ENCODE assay signal across 12 cellular contexts in the genomic region with DNA sequence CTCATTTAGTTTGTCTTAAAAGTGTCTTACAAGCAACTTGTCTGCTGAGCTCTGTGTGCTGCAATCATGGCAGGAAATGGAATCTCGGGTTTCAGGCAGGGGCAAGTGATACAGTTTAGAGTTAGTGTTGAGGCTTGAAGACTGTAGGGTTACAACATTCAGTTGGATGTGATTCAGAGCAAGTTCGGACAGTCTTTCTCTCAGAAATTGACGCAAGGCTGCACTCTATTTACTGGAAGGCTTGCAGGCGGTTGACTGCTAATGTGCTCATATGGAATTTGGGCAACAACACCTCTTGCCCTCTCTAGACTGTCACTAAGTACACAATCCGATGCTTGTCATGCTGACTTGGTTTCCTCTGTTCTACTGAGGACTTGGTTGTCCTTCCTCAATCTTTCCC.
DNase-seq lines count a peak whose midpoint lies in the region; ATAC-seq and TF ChIP-seq lines count a peak whose summit lies in the region.
"Had no signal": no experiment of that assay in that cellular context is flagged by ENCODE, and none has a peak within 500 bp of the region (broad histone marks: within the 10 kb centered on the region; RNA-seq: fewer than 3 reads in every experiment).

No MANE protein-coding gene starts in this region.

- no peak for ATAC-seq in GM18511 (IDR thresholded peaks at IDR 0.05; ENCODE audit: unreplicated experiment)
- ATAC-seq in HG02970 (IDR thresholded peaks at IDR 0.05; ENCODE audit: low FRiP score, unreplicated experiment): no peak
- ATAC-seq in HG03460 (IDR thresholded peaks at IDR 0.05; ENCODE audit: unreplicated experiment): no peak
- no peak for ATAC-seq in stimulated activated naive CD8-positive, alpha-beta T cell treated with anti-CD3 and anti-CD28 coated beads, Interleukin-15, amount 100 ng/mL, for 72 hours
- ATAC-seq: activated T-helper 17 cell treated with anti-CD3 and anti-CD28 coated beads, Interleukin-2, amount 50 U/mL, for 72 hours had no signal

- no peak overlapping the region for H3K4me3 ChIP-seq in epithelial cell of esophagus (ENCODE audit: low read length)

- no peak overlapping the region for H3K4me3 Mint-ChIP-seq in nephron progenitor cell
- H3K4me3 Mint-ChIP-seq in stimulated activated naive CD8-positive, alpha-beta T cell treated with anti-CD3 and anti-CD28 coated beads, Interleukin-15, amount 100 ng/mL, for 72 hours: no peak overlapping the region
- H3K4me3 Mint-ChIP-seq: activated CD4-positive, alpha-beta T cell treated with anti-CD3 and anti-CD28 coated beads, Interleukin-2, amount 10 ng/mL, durations not matched to agents 24 days and 14 days; activated T-helper 17 cell treated with anti-CD3 and anti-CD28 coated beads, Interleukin-2, amount 50 U/mL, for 72 hours; CD4-positive, CD25-positive, alpha-beta regulatory T cell had no signal

- TF ChIP-seq CTCF in AG09319 (IDR thresholded peaks at IDR 0.05; ENCODE audit: low read depth, low read length): no peak
- no peak for TF ChIP-seq CTCF in epithelial cell of esophagus (IDR thresholded peaks at IDR 0.05; ENCODE audit: insufficient read depth, low read depth, low read length, missing control alignments)
- TF ChIP-seq CTCF in nephron progenitor cell (IDR thresholded peaks at IDR 0.05): no peak

- peaks cover 39% of the 10 kb centered on the region for H3K4me1 Mint-ChIP-seq in nephron progenitor cell
- H3K4me1 Mint-ChIP-seq in stimulated activated naive CD8-positive, alpha-beta T cell treated with anti-CD3 and anti-CD28 coated beads, Interleukin-15, amount 100 ng/mL, for 72 hours: no peaks in the 10 kb centered on the region
- H3K4me1 Mint-ChIP-seq: activated CD4-positive, alpha-beta T cell treated with anti-CD3 and anti-CD28 coated beads, Interleukin-2, amount 10 ng/mL, durations not matched to agents 24 days and 14 days; CD4-positive, CD25-positive, alpha-beta regulatory T cell had no signal

- peaks cover 4% of the 10 kb centered on the region for H3K27me3 Mint-ChIP-seq in nephron progenitor cell (ENCODE audit: low read depth, poor library complexity)
- H3K27me3 Mint-ChIP-seq in stimulated activated naive CD8-positive, alpha-beta T cell treated with anti-CD3 and anti-CD28 coated beads, Interleukin-15, amount 100 ng/mL, for 72 hours: no peaks in the 10 kb centered on the region
- H3K27me3 Mint-ChIP-seq: activated CD4-positive, alpha-beta T cell treated with anti-CD3 and anti-CD28 coated beads, Interleukin-2, amount 10 ng/mL, durations not matched to agents 24 days and 14 days; activated T-helper 17 cell treated with anti-CD3 and anti-CD28 coated beads, Interleukin-2, amount 50 U/mL, for 72 hours; CD4-positive, CD25-positive, alpha-beta regulatory T cell had no signal

- peaks cover 2% of the 10 kb centered on the region for H3K9me3 Mint-ChIP-seq in nephron progenitor cell
- H3K9me3 Mint-ChIP-seq in stimulated activated naive CD8-positive, alpha-beta T cell treated with anti-CD3 and anti-CD28 coated beads, Interleukin-15, amount 100 ng/mL, for 72 hours: peaks cover 0 to 10% of the 10 kb centered on the region in 2 donors
- H3K9me3 Mint-ChIP-seq: activated CD4-positive, alpha-beta T cell treated with anti-CD3 and anti-CD28 coated beads, Interleukin-2, amount 10 ng/mL, durations not matched to agents 24 days and 14 days had no signal

- peak; percentile 89 for DNase-seq in AG09319 (ENCODE audit: extremely low read depth, low read depth)
- DNase-seq in HT1080 (ENCODE audit: low read depth): peak; percentile 67
- peak; percentile 98 for DNase-seq in epithelial cell of esophagus (ENCODE audit: low read depth)
- DNase-seq in nephron progenitor cell: no peak
- no peak for DNase-seq in stimulated activated naive CD8-positive, alpha-beta T cell treated with anti-CD3 and anti-CD28 coated beads, Interleukin-15, amount 100 ng/mL, for 72 hours
- DNase-seq: stimulated activated naive CD4-positive, alpha-beta T cell treated with Interleukin-2 at 50 U/mL for 16 hours had no signal

- no peaks in the 10 kb centered on the region for H3K36me3 Mint-ChIP-seq in nephron progenitor cell (ENCODE audit: low read depth)
- H3K36me3 Mint-ChIP-seq: CD4-positive, CD25-positive, alpha-beta regulatory T cell had no signal

- peak overlapping the region; percentile 92 for H3K27ac Mint-ChIP-seq in nephron progenitor cell
- H3K27ac Mint-ChIP-seq in stimulated activated naive CD8-positive, alpha-beta T cell treated with anti-CD3 and anti-CD28 coated beads, Interleukin-15, amount 100 ng/mL, for 72 hours: no peak overlapping the region
- H3K27ac Mint-ChIP-seq: activated CD4-positive, alpha-beta T cell treated with anti-CD3 and anti-CD28 coated beads, Interleukin-2, amount 10 ng/mL, durations not matched to agents 24 days and 14 days; activated T-helper 17 cell treated with anti-CD3 and anti-CD28 coated beads, Interleukin-2, amount 50 U/mL, for 72 hours; CD4-positive, CD25-positive, alpha-beta regulatory T cell had no signal

Comparison
In these comparisons a context has a peak if more than half of its experiments do, and no peak if none do; other contexts are left out.
1. DNase-seq: peak in AG09319 (single experiment), HT1080 (single experiment) and epithelial cell of esophagus (single experiment); none in nephron progenitor cell (single experiment) and stimulated activated naive CD8-positive, alpha-beta T cell treated with anti-CD3 and anti-CD28 coated beads, Interleukin-15, amount 100 ng/mL, for 72 hours (0 of 2).